ENCODE assay signal across 18 cellular contexts in the genomic region with DNA sequence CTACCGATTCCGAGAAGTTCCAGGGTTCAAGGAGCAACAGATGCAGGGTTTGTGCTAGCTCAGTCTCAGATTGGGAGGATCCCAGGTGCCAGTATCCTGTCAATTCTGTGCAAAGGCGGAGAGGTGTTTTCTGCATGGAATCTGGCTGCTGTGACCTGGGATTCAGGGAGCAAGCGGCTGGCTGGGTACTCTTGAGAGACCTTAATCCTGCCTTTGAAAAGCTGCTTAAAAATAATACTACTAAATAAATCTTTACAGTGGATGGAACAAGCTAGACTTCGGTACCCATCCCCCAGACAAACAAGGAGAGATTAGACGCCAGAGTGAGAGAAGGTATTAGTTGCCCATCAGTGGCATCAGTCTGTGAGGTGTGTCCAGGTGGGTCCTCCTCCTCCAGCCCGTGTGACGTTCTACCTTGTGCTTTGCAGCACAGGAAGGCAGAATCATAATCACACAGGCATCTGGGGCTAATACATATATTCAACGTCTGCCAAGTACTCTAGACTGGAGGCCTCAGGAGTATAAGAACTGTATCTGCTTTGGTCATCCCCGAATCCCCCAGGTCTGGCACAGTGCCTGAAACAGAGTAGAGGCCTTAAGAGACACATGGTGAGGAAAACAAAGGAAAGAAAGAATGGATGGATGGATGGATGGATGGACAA.
"Had no signal": no experiment of that assay in that cellular context is flagged by ENCODE, and none has a peak within 500 bp of the region (broad histone marks: within the 10 kb centered on the region; RNA-seq: fewer than 3 reads in every experiment).

No MANE protein-coding gene starts in this region.

- ATAC-seq: effector memory CD8-positive, alpha-beta T cell; gastroesophageal sphincter; left cardiac atrium; lower lobe of right lung; natural killer cell; right cardiac atrium had no signal

- H3K4me3 ChIP-seq: esophagus squamous epithelium, gastroesophageal sphincter, left ventricle myocardium inferior, lower lobe of right lung, ovary had no signal

- DNase-seq: effector memory CD8-positive, alpha-beta T cell; esophagus squamous epithelium; foreskin fibroblast; glutamatergic neuron; immature natural killer cell; kidney; left cardiac atrium; left ventricle myocardium inferior; lower lobe of right lung; natural killer cell; ovary; right cardiac atrium; small intestine; stimulated activated CD4-positive, alpha-beta T cell treated with anti-CD3 and anti-CD28 coated beads, Interleukin-12 subunit alpha, Interleukin-12 subunit beta, amount 100 ng/mL, for 4 hours; stimulated activated naive CD4-positive, alpha-beta T cell treated with Interleukin-2 at 50 U/mL for 16 hours had no signal

- H3K27ac ChIP-seq: epithelial cell of prostate, esophagus squamous epithelium, gastroesophageal sphincter, left ventricle myocardium inferior, lower lobe of right lung, ovary had no signal

- H3K9me3 ChIP-seq: esophagus squamous epithelium, gastroesophageal sphincter, left ventricle myocardium inferior, lower lobe of right lung, ovary had no signal

- FAIRE-seq: kidney, small intestine, urothelium cell line had no signal

- H3K4me1 ChIP-seq: esophagus squamous epithelium, gastroesophageal sphincter, left ventricle myocardium inferior, lower lobe of right lung had no signal
